ENCODE assay signal across 8 cellular contexts in the genomic region with DNA sequence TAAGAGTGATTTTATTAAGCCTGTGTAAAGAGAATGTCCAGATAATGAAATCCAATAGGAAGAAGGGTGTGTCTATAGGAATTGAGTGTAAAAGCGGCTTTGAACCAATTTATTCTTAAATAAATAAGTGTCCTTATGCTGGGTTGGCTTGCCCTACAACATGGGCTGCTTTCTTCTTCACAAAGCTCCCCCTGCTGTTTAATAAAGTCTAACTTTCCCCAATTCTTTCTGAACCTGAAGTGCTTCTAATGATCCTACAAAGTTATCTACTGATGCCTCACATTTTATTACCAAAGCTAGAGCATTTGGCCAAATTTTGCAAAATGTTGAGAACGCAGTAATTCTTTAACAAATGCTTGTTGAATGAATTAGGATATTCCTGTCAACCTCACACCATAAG. TPM values are rescaled to one million over a fixed set of nuclear protein-coding genes. Genes with fewer than 3 reads are reported as not detected.
DNase-seq lines count a peak whose midpoint lies in the region; ATAC-seq, FAIRE-seq and TF ChIP-seq lines count a peak whose summit lies in the region.

No MANE protein-coding gene starts in this region.

- CTCF ChIA-PET in IMR-90 (lab: Yijun Ruan, JAX) = interaction anchor here (0.6 to 1.4 kb wide), 9 partner anchors 10 to 344 kb away, joined by 3 to 5 read pairs (median 4); a partner anchor contains a TSS
- CTCF ChIA-PET in activated naive CD4-positive, alpha-beta T cell treated with anti-CD3 and anti-CD28 coated beads, Interleukin-2, amount 10 ng/mL, durations not matched to agents 7 days and 5 days (lab: Charles Lee) = interaction anchor here (1.0 to 1.8 kb wide), 7 partner anchors 21 to 203 kb away, joined by 3 to 7 read pairs (median 4); no protein-coding TSS in a partner anchor

- dilution Hi-C loops in IMR-90 (cut with HindIII; ENCODE audit: low sequenced_read_pairs, unreplicated experiment) = no loop called here

- H4K8ac ChIP-seq in IMR-90 (ENCODE audit: low read depth in 2 of 2, low read length in 2 of 2) = no peak overlapping the region

- TF ChIP-seq POLR2A in IMR-90 (IDR thresholded peaks at IDR 0.05; ENCODE audit: low read depth, low read length) = no peak

- no peak overlapping the region for H3K4ac ChIP-seq in IMR-90 (ENCODE audit: low read depth, low read length)

- H3K9me3 ChIP-seq in IMR-90 (ENCODE audit: control insufficient read depth, insufficient read depth, low read length) (no peaks in the 10 kb centered on the region), ascending aorta (no peaks in the 10 kb centered on the region)

- no peak overlapping the region for H2AK9ac ChIP-seq in IMR-90 (replicated peaks; ENCODE audit: low read depth, low read length, poor library complexity)

- DNase-seq in COLO829 (ENCODE audit: low spot score) = peak; percentile 73
- peak; percentile 61 for DNase-seq in IMR-90
- DNase-seq in ascending aorta (ENCODE audit: low spot score in 2 of 2) = no peak
- peak; percentile 35 to 55 (median 54) for DNase-seq in immature natural killer cell
- DNase-seq in urothelium cell line (ENCODE audit: low spot score) = peak; percentile 31
- DNase-seq in activated naive CD4-positive, alpha-beta T cell treated with anti-CD3 and anti-CD28 coated beads, Interleukin-2, amount 10 ng/mL, durations not matched to agents 7 days and 5 days = no peak
- no peak for DNase-seq in activated T-cell treated with anti-CD3 and anti-CD28 coated beads, Interleukin-2, amount 50 U/mL, for 72 hours
- no peak for DNase-seq in SHP77 treated with DMSO at 0.1 percent for 48 hours (lab: John Stamatoyannopoulos, UW)

- H3K36me3 Mint-ChIP-seq in immature natural killer cell = no peaks in the 10 kb centered on the region
- no peaks in the 10 kb centered on the region for H3K36me3 Mint-ChIP-seq in activated naive CD4-positive, alpha-beta T cell treated with anti-CD3 and anti-CD28 coated beads, Interleukin-2, amount 10 ng/mL, durations not matched to agents 7 days and 5 days
- H3K36me3 Mint-ChIP-seq in activated T-cell treated with anti-CD3 and anti-CD28 coated beads, Interleukin-2, amount 50 U/mL, for 72 hours (ENCODE audit: insufficient read depth in 2 of 2) = no peaks in the 10 kb centered on the region

- no peak overlapping the region for H2AK5ac ChIP-seq in IMR-90 (ENCODE audit: low read depth, low read length)

- peaks cover 0 to 8% of the 10 kb centered on the region in 2 donors for H3K4me1 Mint-ChIP-seq in immature natural killer cell
- H3K4me1 Mint-ChIP-seq in activated naive CD4-positive, alpha-beta T cell treated with anti-CD3 and anti-CD28 coated beads, Interleukin-2, amount 10 ng/mL, durations not matched to agents 7 days and 5 days = no peaks in the 10 kb centered on the region
- H3K4me1 Mint-ChIP-seq in activated T-cell treated with anti-CD3 and anti-CD28 coated beads, Interleukin-2, amount 50 U/mL, for 72 hours (ENCODE audit: low read depth) = no peaks in the 10 kb centered on the region

- H3K27me3 Mint-ChIP-seq in immature natural killer cell (ENCODE audit: low read depth in 3 of 3) = peaks cover 0 to 3% (median 0%) of the 10 kb centered on the region in 3 donors
- peaks cover 8% of the 10 kb centered on the region for H3K27me3 Mint-ChIP-seq in activated naive CD4-positive, alpha-beta T cell treated with anti-CD3 and anti-CD28 coated beads, Interleukin-2, amount 10 ng/mL, durations not matched to agents 7 days and 5 days
- H3K27me3 Mint-ChIP-seq in activated T-cell treated with anti-CD3 and anti-CD28 coated beads, Interleukin-2, amount 50 U/mL, for 72 hours (ENCODE audit: low read depth) = no peaks in the 10 kb centered on the region

- intact Hi-C loops in IMR-90 (cut with micrococcal nuclease) (loop anchor here (1.0 to 2.0 kb wide), 2 partner anchors 51 to 202 kb away; a partner anchor contains a TSS), ascending aorta (cut with DNase I) (loop anchor here (1.0 to 2.0 kb wide), 2 partner anchors 155 to 202 kb away; no protein-coding TSS in a partner anchor)

- in situ Hi-C loops in IMR-90 (cut with MboI; ENCODE audit: low sequenced_read_pairs) = loop anchor here (5.0 to 25.0 kb wide), 2 partner anchors 196 to 351 kb away; no protein-coding TSS in a partner anchor

- FAIRE-seq in urothelium cell line (lab: Jason Lieb, UNC) = no peak

- no peak overlapping the region for H3K4me2 ChIP-seq in IMR-90 (ENCODE audit: low read depth, low read length)

- no peak overlapping the region for H3K27ac Mint-ChIP-seq in immature natural killer cell
- H3K27ac Mint-ChIP-seq in activated naive CD4-positive, alpha-beta T cell treated with anti-CD3 and anti-CD28 coated beads, Interleukin-2, amount 10 ng/mL, durations not matched to agents 7 days and 5 days = no peak overlapping the region
- no peak overlapping the region for H3K27ac Mint-ChIP-seq in activated T-cell treated with anti-CD3 and anti-CD28 coated beads, Interleukin-2, amount 50 U/mL, for 72 hours

- ATAC-seq in IMR-90 (ENCODE audit: low read depth) = peak; percentile 60
- no peak for ATAC-seq in activated T-cell treated with anti-CD3 and anti-CD28 coated beads, Interleukin-2, amount 50 U/mL, for 72 hours (replicated peaks in 1 of 2)

- H3K9ac ChIP-seq in IMR-90 (ENCODE audit: low read depth, low read length) = no peak overlapping the region

- no peak overlapping the region for H3K23ac ChIP-seq in IMR-90 (ENCODE audit: low read depth, low read length)

- TF ChIP-seq RAD21 in IMR-90 (IDR thresholded peaks at IDR 0.05; ENCODE audit: low read length) = peak; percentile 66

- no peak overlapping the region for H3K14ac ChIP-seq in IMR-90 (replicated peaks; ENCODE audit: low read depth, low read length)

- no peak overlapping the region for H4K5ac ChIP-seq in IMR-90 (ENCODE audit: low read depth, low read length)

- POLR2A ChIA-PET in IMR-90 (lab: Charles Lee; ENCODE audit: unreplicated experiment) = no interaction called here

- no peak overlapping the region for H2AFZ ChIP-seq in IMR-90 (replicated peaks; ENCODE audit: low read length, poor library complexity)

- H3K4me1 ChIP-seq in IMR-90 (ENCODE audit: control insufficient read depth, insufficient read depth, low read length) = no peaks in the 10 kb centered on the region
- H3K4me1 ChIP-seq in ascending aorta = no peaks in the 10 kb centered on the region

- H2BK20ac ChIP-seq in IMR-90 (ENCODE audit: low read depth, low read length) = no peak overlapping the region

- no CpG with 5 or more reads among the region's 2 CpGs for WGBS in IMR-90 (ENCODE audit: extremely low coverage in 2 of 2, insufficient read length in 1 of 2), 2 experiments

- H4K91ac ChIP-seq in IMR-90 (ENCODE audit: insufficient read depth, low read depth, low read length) = no peak overlapping the region

- H2BK5ac ChIP-seq in IMR-90 (ENCODE audit: low read depth, low read length, poor library complexity, severe bottlenecking) = no peak overlapping the region

- no peak overlapping the region for H3K56ac ChIP-seq in IMR-90 (ENCODE audit: extremely low read depth, insufficient read depth, low read length)

- no peak overlapping the region for H3K4me3 ChIP-seq in IMR-90 (ENCODE audit: insufficient read depth, low read depth, low read length)
- no peak overlapping the region for H3K4me3 ChIP-seq in ascending aorta

- no peak overlapping the region for H2BK120ac ChIP-seq in IMR-90 (ENCODE audit: low read depth, low read length)

- H4K20me1 ChIP-seq in IMR-90 (ENCODE audit: insufficient read depth, low read length) = no peaks in the 10 kb centered on the region

- no peaks in the 10 kb centered on the region for H3K9me1 ChIP-seq in IMR-90 (ENCODE audit: insufficient read depth, low read length)

- no TSS peak for BruUV-seq in IMR-90 (replicated peaks; lab: Mats Ljungman, UMichigan)

- H2BK15ac ChIP-seq in IMR-90 (ENCODE audit: low read depth, low read length) = no peak overlapping the region

- H3K79me1 ChIP-seq in IMR-90 (ENCODE audit: low read depth in 1 of 2, low read length in 2 of 2) = no peaks in the 10 kb centered on the region

- H3K27me3 ChIP-seq in IMR-90 (ENCODE audit: control insufficient read depth, insufficient read depth, low read length) (peaks cover 9% of the 10 kb centered on the region), ascending aorta (no peaks in the 10 kb centered on the region)

- TF ChIP-seq CTCF in IMR-90 (conservative IDR thresholded peaks at IDR 0.05; ENCODE audit: low read depth, low read length) (peak; percentile 57), ascending aorta (IDR thresholded peaks at IDR 0.05) (peak; percentile 30 to 59 (median 39))

- H3K36me3 ChIP-seq in IMR-90 (ENCODE audit: control insufficient read depth, insufficient read depth, low read length) (no peaks in the 10 kb centered on the region), ascending aorta (no peaks in the 10 kb centered on the region)

- H3K27ac ChIP-seq in IMR-90 (ENCODE audit: insufficient read depth, low read length) (no peak overlapping the region), ascending aorta (no peak overlapping the region)

- H3K18ac ChIP-seq in IMR-90 (ENCODE audit: low read depth, low read length) = no peak overlapping the region

- H3K4me3 Mint-ChIP-seq in immature natural killer cell = no peak overlapping the region
- no peak overlapping the region for H3K4me3 Mint-ChIP-seq in activated naive CD4-positive, alpha-beta T cell treated with anti-CD3 and anti-CD28 coated beads, Interleukin-2, amount 10 ng/mL, durations not matched to agents 7 days and 5 days
- no peak overlapping the region for H3K4me3 Mint-ChIP-seq in activated T-cell treated with anti-CD3 and anti-CD28 coated beads, Interleukin-2, amount 50 U/mL, for 72 hours

- no peaks in the 10 kb centered on the region for H3K9me3 Mint-ChIP-seq in immature natural killer cell
- H3K9me3 Mint-ChIP-seq in activated naive CD4-positive, alpha-beta T cell treated with anti-CD3 and anti-CD28 coated beads, Interleukin-2, amount 10 ng/mL, durations not matched to agents 7 days and 5 days = no peaks in the 10 kb centered on the region
- H3K9me3 Mint-ChIP-seq in activated T-cell treated with anti-CD3 and anti-CD28 coated beads, Interleukin-2, amount 50 U/mL, for 72 hours = no peaks in the 10 kb centered on the region

TF ChIP-seq in IMR-90, 13 proteins besides CTCF, POLR2A, EP300 and RAD21 (continues in another document):
- no peak for TF ChIP-seq BHLHE40 (IDR thresholded peaks at IDR 0.05; ENCODE audit: low read depth, low read length)

RNA-seq across cellular contexts. Expression of a gene that starts 36.3 kb away (rescaled TPM):
- total RNA-seq in IMR-90 (2012; rRNA removed) (5.0 and 5.2 TPM in 2 replicates), ascending aorta (3.0 TPM)
- polyA plus RNA-seq in IMR-90 (2012; rRNA removed) (4.6 and 4.7 TPM in 2 replicates), immature natural killer cell (10 to 100 TPM in 2 of 3 donors, 1 to 10 TPM in 1; 7.5 to 12.3 (median 11.2) TPM)
- 2.8 TPM in 2 replicates for polyA plus RNA-seq in IMR-90 (2012; cell fraction: cytosol; rRNA removed)
- 7.5 and 18.8 TPM in 2 replicates for polyA plus RNA-seq in IMR-90 (2012; cell fraction: nucleus; rRNA removed; ENCODE audit: low replicate concordance)
- 10 to 100 TPM; 12.2 to 14.3 TPM for total RNA-seq in activated T-cell treated with anti-CD3 and anti-CD28 coated beads, Interleukin-2, amount 50 U/mL, for 72 hours

RNA-seq across cellular contexts. Expression of a gene that starts 50.7 kb away (rescaled TPM):
- total RNA-seq in IMR-90 (2012; rRNA removed) = 3.4 and 3.6 TPM in 2 replicates
- polyA plus RNA-seq in IMR-90 (2012; rRNA removed) = 1.8 and 2.2 TPM in 2 replicates
- 0.78 and 1.7 TPM in 2 replicates for polyA plus RNA-seq in IMR-90 (2012; cell fraction: cytosol; rRNA removed)
- 3.5 and 3.9 TPM in 2 replicates for polyA plus RNA-seq in IMR-90 (2012; cell fraction: nucleus; rRNA removed; ENCODE audit: low replicate concordance)
- 28.7 TPM for total RNA-seq in ascending aorta
- 10 to 100 TPM; 22.5 to 68.8 (median 49.3) TPM for polyA plus RNA-seq in immature natural killer cell
- total RNA-seq in activated T-cell treated with anti-CD3 and anti-CD28 coated beads, Interleukin-2, amount 50 U/mL, for 72 hours = 1 to 10 TPM; 3.3 to 5.2 TPM

Comparison
In these comparisons a context has a peak if more than half of its experiments do, and no peak if none do; other contexts are left out.
1. DNase-seq: peak in COLO829 (single experiment), IMR-90 (single experiment), immature natural killer cell (3 of 3) and urothelium cell line (single experiment); none in ascending aorta (0 of 2), activated naive CD4-positive, alpha-beta T cell treated with anti-CD3 and anti-CD28 coated beads, Interleukin-2, amount 10 ng/mL, durations not matched to agents 7 days and 5 days (single experiment), activated T-cell treated with anti-CD3 and anti-CD28 coated beads, Interleukin-2, amount 50 U/mL, for 72 hours (0 of 2) and SHP77 treated with DMSO at 0.1 percent for 48 hours (single experiment).